ENCODE assay signal across 8 cellular contexts in the genomic region with DNA sequence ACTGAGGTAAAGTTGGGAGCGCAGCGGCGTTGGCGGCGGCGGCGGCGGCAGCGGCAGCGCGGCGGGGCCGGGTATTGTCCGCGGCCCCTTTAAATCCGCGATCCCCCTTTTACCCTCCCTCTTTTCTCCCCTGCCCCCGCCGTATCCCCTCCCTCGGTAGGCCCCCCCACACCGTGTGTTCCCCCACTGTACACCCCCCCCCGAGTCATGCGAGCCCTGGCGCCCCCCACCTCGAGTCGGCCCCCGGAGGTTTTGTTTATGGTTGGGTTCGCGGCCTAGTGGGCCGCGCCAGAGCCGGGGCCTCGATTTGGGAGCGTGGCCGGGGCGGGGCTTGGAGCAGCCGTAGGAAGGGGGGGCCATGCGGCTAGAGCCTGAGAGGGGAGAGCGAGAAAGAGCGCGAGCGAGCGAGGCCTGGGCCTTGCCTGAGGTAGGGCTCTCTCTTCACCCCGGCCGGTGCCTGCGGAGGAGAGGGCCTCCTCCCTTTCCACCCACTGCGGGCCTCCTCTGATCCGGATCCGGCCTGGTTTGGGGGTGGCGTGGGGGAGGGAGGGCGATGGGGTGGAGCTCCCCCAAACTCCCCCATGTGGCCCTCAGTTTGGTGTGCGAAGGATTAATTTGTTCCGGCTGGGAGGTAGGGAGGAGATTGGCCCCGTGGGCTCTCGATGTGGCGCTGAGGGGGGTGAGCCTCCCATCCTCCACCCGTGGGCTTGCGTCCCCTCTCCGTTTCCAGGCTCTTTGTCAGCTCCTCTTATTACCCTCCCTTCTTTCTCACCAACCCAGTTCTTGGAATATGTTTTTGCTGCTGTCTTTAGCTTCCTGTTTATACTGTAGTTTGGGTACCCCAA. TPM values are rescaled to one million over a fixed set of nuclear protein-coding genes. Genes with fewer than 3 reads are reported as not detected.
DNase-seq lines count a peak whose midpoint lies in the region; ATAC-seq, FAIRE-seq and TF ChIP-seq lines count a peak whose summit lies in the region.

No MANE protein-coding gene starts in this region.

- peak overlapping the region; percentile 80 for H3K4me2 ChIP-seq in A549

- H3K36me3 ChIP-seq in right atrium auricular region (peaks cover 27% of the 10 kb centered on the region), rectal smooth muscle tissue (ENCODE audit: control insufficient read depth, insufficient read depth, low read length) (peaks cover 9% of the 10 kb centered on the region), uterus (no peaks in the 10 kb centered on the region)

- no peak for TF ChIP-seq EP300 in A549 (IDR thresholded peaks at IDR 0.05)

- H3K9ac ChIP-seq in rectal smooth muscle tissue (ENCODE audit: low read length) = peak overlapping the region; percentile 92

- DNase-seq in A549 (ENCODE audit: low read depth in 1 of 2, low spot score in 1 of 2) (peak; percentile 27 to 59), SW480 (ENCODE audit: low spot score) (peak; percentile 52), right atrium auricular region (ENCODE audit: low spot score) (no peak), uterus (peak in 1 of 2 donors; percentile 64)
- DNase-seq in activated naive CD8-positive, alpha-beta T cell treated with anti-CD3 and anti-CD28 coated beads, Interleukin-2, amount 50 U/mL, for 24 hours = peak; percentile 71

- peaks cover 4% of the 10 kb centered on the region for H3K27me3 Mint-ChIP-seq in activated naive CD8-positive, alpha-beta T cell treated with anti-CD3 and anti-CD28 coated beads, Interleukin-2, amount 50 U/mL, for 24 hours

- H3K4me3 ChIP-seq in A549 (peak overlapping the region; percentile 98), right atrium auricular region (peak overlapping the region; percentile 92 to 94), rectal smooth muscle tissue (ENCODE audit: low read length) (peak overlapping the region; percentile 85), uterus (peak overlapping the region; percentile 84 to 94)

- no peaks in the 10 kb centered on the region for H3K27me3 ChIP-seq in right atrium auricular region
- no peaks in the 10 kb centered on the region for H3K27me3 ChIP-seq in rectal smooth muscle tissue (ENCODE audit: control insufficient read depth, insufficient read depth, low read length)
- no peaks in the 10 kb centered on the region for H3K27me3 ChIP-seq in uterus

- WGBS in A549 (ENCODE audit: missing lambda C conversion rate) = 0% methylated on average over 28 of the region's 59 CpGs

- H3K4me1 Mint-ChIP-seq in activated naive CD8-positive, alpha-beta T cell treated with anti-CD3 and anti-CD28 coated beads, Interleukin-2, amount 50 U/mL, for 24 hours = peaks cover 78% of the 10 kb centered on the region

- TF ChIP-seq CTCF in A549 (IDR thresholded peaks at IDR 0.05) = no peak
- no peak for TF ChIP-seq CTCF in right atrium auricular region (IDR thresholded peaks at IDR 0.05)
- TF ChIP-seq CTCF in uterus (IDR thresholded peaks at IDR 0.05) = no peak

- ATAC-seq in A549 (peak; percentile 48 to 51), HG03354 (IDR thresholded peaks at IDR 0.05; ENCODE audit: poor library complexity, severe bottlenecking, unreplicated experiment) (peak; percentile 25)
- ATAC-seq in activated naive CD8-positive, alpha-beta T cell treated with anti-CD3 and anti-CD28 coated beads, Interleukin-2, amount 50 U/mL, for 24 hours = peak; percentile 20

- H3K27ac Mint-ChIP-seq in activated naive CD8-positive, alpha-beta T cell treated with anti-CD3 and anti-CD28 coated beads, Interleukin-2, amount 50 U/mL, for 24 hours = peak overlapping the region; percentile 99

- H3K9me3 Mint-ChIP-seq in activated naive CD8-positive, alpha-beta T cell treated with anti-CD3 and anti-CD28 coated beads, Interleukin-2, amount 50 U/mL, for 24 hours = peaks cover 9% of the 10 kb centered on the region

- H3K4me3 Mint-ChIP-seq in activated naive CD8-positive, alpha-beta T cell treated with anti-CD3 and anti-CD28 coated beads, Interleukin-2, amount 50 U/mL, for 24 hours = peak overlapping the region; percentile 99

- H3K4me1 ChIP-seq in A549 = peaks cover 43% of the 10 kb centered on the region
- H3K4me1 ChIP-seq in right atrium auricular region = peaks cover 0 to 55% of the 10 kb centered on the region in 2 donors
- H3K4me1 ChIP-seq in rectal smooth muscle tissue (ENCODE audit: control insufficient read depth, insufficient read depth, low read length) = peaks cover 23% of the 10 kb centered on the region
- peaks cover 8 to 19% of the 10 kb centered on the region in 2 donors for H3K4me1 ChIP-seq in uterus

- FAIRE-seq in A549 (lab: Jason Lieb, UNC) = no peak

- TF ChIP-seq RAD21 in A549 (conservative IDR thresholded peaks at IDR 0.05 in 1 of 2, IDR thresholded peaks at IDR 0.05 in 1 of 2) = no peak

- H3K36me3 Mint-ChIP-seq in activated naive CD8-positive, alpha-beta T cell treated with anti-CD3 and anti-CD28 coated beads, Interleukin-2, amount 50 U/mL, for 24 hours (ENCODE audit: low read depth) = peaks cover 73% of the 10 kb centered on the region

- H3K9me3 ChIP-seq in A549 (no peaks in the 10 kb centered on the region), right atrium auricular region (no peaks in the 10 kb centered on the region), uterus (no peaks in the 10 kb centered on the region)

- TF ChIP-seq POLR2A in A549 (IDR thresholded peaks at IDR 0.05; ENCODE audit: low read length) (0 out of 2 replicates have a peak, but pooled peaks have one; percentile 18), GM15510 (IDR thresholded peaks at IDR 0.05; ENCODE audit: borderline replicate concordance, extremely low read depth, insufficient read length) (peak; percentile 47), uterus (IDR thresholded peaks at IDR 0.05) (no peak)

- intact Hi-C loops in uterus (cut with DNase I; ENCODE audit: low total_unique reads) = loop anchor here (1.0 kb wide), 1 partner anchor 38 kb away; no protein-coding TSS in a partner anchor

- POLR2A ChIA-PET in A549 (lab: Yijun Ruan, JAX) = interaction anchor here (0.6 to 2.6 kb wide), 6 partner anchors 12 to 254 kb away, joined by 3 to 19 read pairs (median 5); partner anchors contain the start of genes RAB13 and RPS27

- CTCF ChIA-PET in A549 (lab: Yijun Ruan, JAX) = interaction anchor here (1.3 to 1.4 kb wide), 2 partner anchors 11 to 23 kb away, joined by 3 to 5 read pairs; no protein-coding TSS in a partner anchor

- peak overlapping the region; percentile 98 to 99 for H3K27ac ChIP-seq in A549
- H3K27ac ChIP-seq in right atrium auricular region = peak overlapping the region; percentile 97 to 100
- peak overlapping the region; percentile 96 for H3K27ac ChIP-seq in rectal smooth muscle tissue (ENCODE audit: low read depth, low read length)
- H3K27ac ChIP-seq in uterus = peak overlapping the region; percentile 98 to 99

TF ChIP-seq in A549, 52 proteins besides CTCF, POLR2A, EP300 and RAD21 (continues in another document):
- TF ChIP-seq EHMT2 (IDR thresholded peaks at IDR 0.05; ENCODE audit: low read depth) (no peak), HOXA7 (CRISPR knock-in tag; IDR thresholded peaks at IDR 0.05) (no peak), SMC3 (IDR thresholded peaks at IDR 0.05) (no peak), MAFK (IDR thresholded peaks at IDR 0.05; ENCODE audit: partially characterized antibody) (no peak), HMGXB4 (CRISPR knock-in tag; IDR thresholded peaks at IDR 0.05; ENCODE audit: borderline replicate concordance) (peak; percentile 72; the same call in 1 of the 2 replicates), JUNB (IDR thresholded peaks at IDR 0.05) (no peak)

RNA-seq across cellular contexts. Expression of gene UBAP2L, which starts 0.4 kb away (rescaled TPM):
- 137 and 169 TPM in 2 replicates for polyA plus RNA-seq in A549 (2011; rRNA removed)
- polyA plus RNA-seq in A549 (2012; cell fraction: cytosol; rRNA removed) = 133 and 171 TPM in 2 replicates
- 375 and 398 TPM in 2 replicates for polyA plus RNA-seq in A549 (2012; cell fraction: nucleus; rRNA removed)
- polyA plus RNA-seq in A549 (2017; fragmentation: RNase III; extraction: RNeasy Plus Mini Kit Qiagen cat#74134 plus additional on column Dnase treatment) = 155 to 169 TPM (median 159 TPM) in 3 replicates
- 124 and 127 TPM in 2 replicates for polyA minus RNA-seq in A549 (2011; rRNA and poly(A)+ RNA removed)
- total RNA-seq in right atrium auricular region = 10 to 100 TPM; 48.9 to 58.6 TPM
- 100 to 1,000 TPM in 1 of 4 donors, 10 to 100 TPM in 3; 11.5 to 161 (median 52.0) TPM for total RNA-seq in uterus

RNA-seq across cellular contexts. Expression of gene CFAP141, which starts 15.1 kb away (rescaled TPM):
- polyA plus RNA-seq in A549 (2011; rRNA removed) = not detected in 2 replicates
- not detected in 2 replicates for polyA plus RNA-seq in A549 (2012; cell fraction: cytosol; rRNA removed)
- not detected in 2 replicates for polyA plus RNA-seq in A549 (2012; cell fraction: nucleus; rRNA removed)
- 0.37 TPM in 1 of 3 replicates, not detected in the others for polyA plus RNA-seq in A549 (2017; fragmentation: RNase III; extraction: RNeasy Plus Mini Kit Qiagen cat#74134 plus additional on column Dnase treatment)
- not detected in 2 replicates for polyA minus RNA-seq in A549 (2011; rRNA and poly(A)+ RNA removed)
- not detected for total RNA-seq in right atrium auricular region
- total RNA-seq in uterus = not detected

RNA-seq across cellular contexts. Expression of gene TPM3, which starts 29.3 kb away (rescaled TPM):
- polyA plus RNA-seq in A549 (2011; rRNA removed) (300 and 618 TPM in 2 replicates), A549 (2017; fragmentation: RNase III; extraction: RNeasy Plus Mini Kit Qiagen cat#74134 plus additional on column Dnase treatment) (495 to 510 TPM (median 500 TPM) in 3 replicates)
- polyA plus RNA-seq in A549 (2012; cell fraction: cytosol; rRNA removed) = 235 and 269 TPM in 2 replicates
- polyA plus RNA-seq in A549 (2012; cell fraction: nucleus; rRNA removed) = 154 and 174 TPM in 2 replicates
- polyA minus RNA-seq in A549 (2011; rRNA and poly(A)+ RNA removed) = 81.4 and 88.0 TPM in 2 replicates
- total RNA-seq in right atrium auricular region (100 to 1,000 TPM; 469 to 975 TPM), uterus (100 to 1,000 TPM; 130 to 263 (median 199) TPM)

RNA-seq across cellular contexts. Expression of gene HAX1, which starts 51.2 kb away (rescaled TPM):
- polyA plus RNA-seq in A549 (2011; rRNA removed) (123 and 130 TPM in 2 replicates), A549 (2017; fragmentation: RNase III; extraction: RNeasy Plus Mini Kit Qiagen cat#74134 plus additional on column Dnase treatment) (75.2 to 83.8 TPM (median 78.4 TPM) in 3 replicates)
- polyA plus RNA-seq in A549 (2012; cell fraction: cytosol; rRNA removed) = 96.6 and 104 TPM in 2 replicates
- polyA plus RNA-seq in A549 (2012; cell fraction: nucleus; rRNA removed) = 61.2 and 85.7 TPM in 2 replicates
- polyA minus RNA-seq in A549 (2011; rRNA and poly(A)+ RNA removed) = 73.1 and 88.4 TPM in 2 replicates
- total RNA-seq in right atrium auricular region (100 to 1,000 TPM; 129 to 168 TPM), uterus (10 to 100 TPM; 50.5 to 78.8 (median 69.4) TPM)

Comparison
In these comparisons a context has a peak if more than half of its experiments do, and no peak if none do; other contexts are left out.
1. POLR2A ChIP-seq: peak in A549 (single experiment) and GM15510 (single experiment); none in uterus (0 of 2).
2. Peak in every context shown above with its lines, with median percentiles within 50 percentile points of each other: ATAC-seq, H3K27ac ChIP-seq and H3K4me3 ChIP-seq.